Comparison of ENCODE assay signal across 8 cellular contexts in the genomic region with DNA sequence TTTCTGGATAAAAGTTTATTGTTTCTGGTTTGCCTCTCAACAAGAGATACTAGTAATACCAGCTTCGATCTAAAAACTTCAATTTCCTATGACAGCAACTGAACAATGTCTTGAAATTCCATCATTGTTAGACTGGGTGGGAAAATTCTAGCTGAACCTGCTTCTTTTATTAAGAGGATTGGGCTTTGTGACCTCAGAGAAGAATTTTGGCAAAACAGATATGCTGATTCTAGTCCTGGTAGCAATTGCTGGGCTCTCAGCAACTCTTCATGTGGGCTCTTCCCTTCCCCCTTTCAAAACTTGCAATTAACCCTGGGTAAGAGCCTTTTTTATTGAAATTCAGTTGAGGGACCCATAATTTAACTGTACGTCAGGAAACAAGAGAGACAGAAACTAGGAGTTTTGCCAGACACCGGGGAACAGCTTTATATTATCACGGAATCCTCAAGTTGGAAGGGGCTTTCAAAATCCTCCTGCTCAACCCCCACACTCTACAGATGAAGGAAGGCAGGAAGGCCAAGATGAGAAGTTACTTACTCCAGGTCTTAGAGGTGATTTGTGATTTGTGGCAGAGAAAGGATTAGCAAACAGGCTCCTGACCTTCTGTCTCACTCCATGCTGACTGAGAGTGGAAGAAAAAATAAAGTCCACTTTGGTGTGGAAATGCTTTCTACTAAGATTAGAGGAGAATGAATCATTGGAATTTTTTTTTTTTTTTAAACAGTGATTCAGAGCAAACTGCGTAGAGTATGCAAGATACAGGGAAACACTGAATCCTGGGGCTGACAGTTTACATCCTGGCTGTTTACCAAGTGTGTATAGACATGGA.
DNase-seq lines count a peak whose midpoint lies in the region; ATAC-seq and TF ChIP-seq lines count a peak whose summit lies in the region.

No MANE protein-coding gene starts in this region.

- H3K4me1 ChIP-seq in A673 (ENCODE audit: insufficient read depth, low read length, poor library complexity, severe bottlenecking) (peaks cover 43% of the 10 kb centered on the region), mesodermal cell (ENCODE audit: control insufficient read depth, insufficient read depth, low read length, poor library complexity, severe bottlenecking) (peaks cover 46% of the 10 kb centered on the region)

- peak; percentile 81 for DNase-seq in A673 (ENCODE audit: low spot score)
- DNase-seq in HS-27A (ENCODE audit: low read depth): peak; percentile 73
- no peak for DNase-seq in GM13977 (ENCODE audit: low spot score)
- DNase-seq in SKM-1 treated with dmso at 0.1 percent for 144 hours (lab: John Stamatoyannopoulos, UW; ENCODE audit: unreplicated experiment): no peak

- H3K27me3 ChIP-seq in A673 (replicated peaks; ENCODE audit: insufficient read depth, low read depth, low read length, poor library complexity): no peaks in the 10 kb centered on the region

- intact Hi-C loops in A673 (cut with micrococcal nuclease; ENCODE audit: unreplicated experiment): no loop called here

- no TSS peak for BruUV-seq in A673 (replicated peaks; lab: Mats Ljungman, UMichigan)

- in situ Hi-C loops in GM13977 (cut with MboI; ENCODE audit: low pct_unique_long_range_greater_than_20kb, low sequenced_read_pairs, unreplicated experiment): no loop called here

- H3K36me3 Mint-ChIP-seq in brain: no peaks in the 10 kb centered on the region

- peak overlapping the region in 4 of 5 experiments; percentile 32 to 47 (median 42) for H3K4me3 Mint-ChIP-seq in brain

- CTCF ChIA-PET in A673 (lab: Charles Lee): no interaction called here

- ATAC-seq in GM18868 (IDR thresholded peaks at IDR 0.05; ENCODE audit: unreplicated experiment) (no peak), HG03025 (IDR thresholded peaks at IDR 0.05; ENCODE audit: low FRiP score, unreplicated experiment) (no peak)

- H3K36me3 ChIP-seq in A673 (ENCODE audit: insufficient read depth, low read length, poor library complexity, severe bottlenecking) (no peaks in the 10 kb centered on the region), mesodermal cell (ENCODE audit: control insufficient read depth, insufficient read depth, low read length) (no peaks in the 10 kb centered on the region)

- H3K4me3 ChIP-seq in A673 (ENCODE audit: low read depth, low read length, poor library complexity, severe bottlenecking) (no peak overlapping the region), mesodermal cell (ENCODE audit: extremely low read depth, insufficient read depth, low read length, poor library complexity, severe bottlenecking) (no peak overlapping the region)

- no peak for TF ChIP-seq CTCF in A673 (conservative IDR thresholded peaks at IDR 0.05; ENCODE audit: low read depth, low read length)
- no peak for TF ChIP-seq CTCF in brain (conservative IDR thresholded peaks at IDR 0.05)
- no peak for TF ChIP-seq CTCF in GM13977 (IDR thresholded peaks at IDR 0.05; ENCODE audit: extremely low read depth, insufficient read depth, missing control alignments)

- H3K27ac ChIP-seq in A673 (ENCODE audit: low read depth, low read length, poor library complexity, severe bottlenecking) (peak overlapping the region; percentile 62), mesodermal cell (ENCODE audit: low read depth, low read length, severe bottlenecking) (peak overlapping the region; percentile 88)

- H3K27ac Mint-ChIP-seq in brain: peak overlapping the region; percentile 42 to 91 (median 72)

- 80% methylated on average over 1 of the region's 5 CpGs; no CpG with 5 or more reads in 1 of the 2 experiments for WGBS in mesodermal cell (ENCODE audit: insufficient coverage in 2 of 2), 2 experiments

- H3K4me1 Mint-ChIP-seq in brain: peaks cover 61% of the 10 kb centered on the region

- POLR2A ChIA-PET in A673 (lab: Charles Lee; ENCODE audit: low non-redundant PET): interaction anchor here (0.7 kb wide), 1 partner anchor 403 kb away, joined by 6 read pairs; no protein-coding TSS in a partner anchor

- H3K27me3 Mint-ChIP-seq in brain: no peaks in the 10 kb centered on the region

- no peaks in the 10 kb centered on the region for H3K9me3 Mint-ChIP-seq in brain

- H3K9me3 ChIP-seq in A673 (ENCODE audit: low read depth, low read length, poor library complexity, severe bottlenecking) (no peaks in the 10 kb centered on the region), mesodermal cell (ENCODE audit: control insufficient read depth, low read length) (no peaks in the 10 kb centered on the region)

Comparison
In these comparisons a context has a peak if more than half of its experiments do, and no peak if none do; other contexts are left out.
1. DNase-seq: peak in A673 (single experiment) and HS-27A (single experiment); none in GM13977 (single experiment) and SKM-1 treated with dmso at 0.1 percent for 144 hours (single experiment).